In genomic region chr7:130272456-130273080, GRCh38 we compare ENCODE assay signal across 1 cellular context.
TF ChIP-seq lines count a peak whose summit lies in the region.

No MANE protein-coding gene starts in this region.

TF ChIP-seq in IMR-90, 13 proteins besides CTCF, POLR2A, EP300 and RAD21 (continued from another document):
- TF ChIP-seq MXI1 (IDR thresholded peaks at IDR 0.05; ENCODE audit: borderline replicate concordance, low read depth, low read length) (no peak), USF2 (IDR thresholded peaks at IDR 0.05; ENCODE audit: low read depth, low read length) (no peak), CHD1 (IDR thresholded peaks at IDR 0.05; ENCODE audit: low read depth, low read length) (no peak), ELK1 (IDR thresholded peaks at IDR 0.05; ENCODE audit: borderline replicate concordance, low read depth, low read length) (no peak)
